ENCODE assay signal across 1 cellular context in genomic region chr6:43499028-43499815, GRCh38.
TF ChIP-seq lines count a peak whose summit lies in the region.

No MANE protein-coding gene starts in this region.

TF ChIP-seq in HepG2, 621 proteins besides CTCF, POLR2A, EP300 and RAD21 (continued from another document and continues in another):
- TF ChIP-seq TFDP2 (CRISPR knock-in tag; IDR thresholded peaks at IDR 0.05) (no peak), ZNF572 (CRISPR knock-in tag; IDR thresholded peaks at IDR 0.05) (peak; percentile 1; the same call in 1 of the 2 replicates), SMARCC2 (IDR thresholded peaks at IDR 0.05) (no peak), TEF (CRISPR knock-in tag; IDR thresholded peaks at IDR 0.05) (no peak), TFE3 (CRISPR knock-in tag; IDR thresholded peaks at IDR 0.05) (no peak), ZNF709 (CRISPR knock-in tag; IDR thresholded peaks at IDR 0.05) (no peak), ZBTB21 (CRISPR knock-in tag; IDR thresholded peaks at IDR 0.05) (no peak), MEF2D (CRISPR knock-in tag; IDR thresholded peaks at IDR 0.05) (0 out of 2 replicates have a peak, but pooled peaks have one; percentile 33), PATZ1 (CRISPR knock-in tag; IDR thresholded peaks at IDR 0.05) (no peak), CBX2 (IDR thresholded peaks at IDR 0.05; ENCODE audit: low read depth, low read length) (no peak), CBX2 (CRISPR knock-in tag; IDR thresholded peaks at IDR 0.05; ENCODE audit: low read depth) (no peak), MXI1 (IDR thresholded peaks at IDR 0.05; ENCODE audit: borderline replicate concordance, low read depth, low read length) (no peak), ZNF644 (CRISPR knock-in tag; IDR thresholded peaks at IDR 0.05; ENCODE audit: low read depth) (no peak), ZNF124 (CRISPR knock-in tag; IDR thresholded peaks at IDR 0.05) (no peak), RELA (CRISPR knock-in tag; IDR thresholded peaks at IDR 0.05) (no peak), ZNF781 (CRISPR knock-in tag; IDR thresholded peaks at IDR 0.05; ENCODE audit: borderline replicate concordance, not compliant biosample characterization) (no peak), SKIL (CRISPR knock-in tag; IDR thresholded peaks at IDR 0.05; ENCODE audit: borderline replicate concordance) (no peak), ZNF543 (CRISPR knock-in tag; IDR thresholded peaks at IDR 0.05) (no peak), HNRNPK (IDR thresholded peaks at IDR 0.05; ENCODE audit: low read depth, low read length, poor library complexity, severe bottlenecking) (no peak), KMT2A (CRISPR knock-in tag; IDR thresholded peaks at IDR 0.05) (no peak), ZNF761 (CRISPR knock-in tag; conservative IDR thresholded peaks at IDR 0.05) (no peak), KLF9 (CRISPR knock-in tag; IDR thresholded peaks at IDR 0.05; ENCODE audit: low read depth) (no peak), ZNF362 (CRISPR knock-in tag; IDR thresholded peaks at IDR 0.05; ENCODE audit: borderline replicate concordance) (no peak), REPIN1 (CRISPR knock-in tag; IDR thresholded peaks at IDR 0.05; ENCODE audit: borderline replicate concordance, low read depth) (no peak), IKZF1 (IDR thresholded peaks at IDR 0.05) (no peak), ZNF121 (CRISPR knock-in tag; IDR thresholded peaks at IDR 0.05) (no peak), ZNF430 (CRISPR knock-in tag; IDR thresholded peaks at IDR 0.05) (no peak), ZBTB26 (CRISPR knock-in tag; IDR thresholded peaks at IDR 0.05; ENCODE audit: borderline replicate concordance) (no peak), KDM5A (IDR thresholded peaks at IDR 0.05; ENCODE audit: borderline replicate concordance, low read length) (no peak), ZSCAN30 (CRISPR knock-in tag; IDR thresholded peaks at IDR 0.05) (no peak), RARG (CRISPR knock-in tag; IDR thresholded peaks at IDR 0.05; ENCODE audit: low read depth) (no peak), PAX8 (CRISPR knock-in tag; IDR thresholded peaks at IDR 0.05; ENCODE audit: borderline replicate concordance) (no peak), CHCHD3 (CRISPR knock-in tag; IDR thresholded peaks at IDR 0.05) (no peak), HDAC2 (CRISPR knock-in tag; IDR thresholded peaks at IDR 0.05) (no peak; the same call in 1 of the 2 replicates), PRMT3 (CRISPR knock-in tag; IDR thresholded peaks at IDR 0.05; ENCODE audit: borderline replicate concordance, low read depth) (no peak), ZNF329 (CRISPR knock-in tag; IDR thresholded peaks at IDR 0.05; ENCODE audit: low read depth) (no peak), HOXD1 (CRISPR knock-in tag; IDR thresholded peaks at IDR 0.05) (no peak), GMEB2 (CRISPR knock-in tag; IDR thresholded peaks at IDR 0.05; ENCODE audit: low read depth) (no peak), AKNA (CRISPR knock-in tag; IDR thresholded peaks at IDR 0.05; ENCODE audit: borderline replicate concordance) (no peak), ZNF34 (CRISPR knock-in tag; IDR thresholded peaks at IDR 0.05; ENCODE audit: borderline replicate concordance) (no peak), ZSCAN20 (CRISPR knock-in tag; IDR thresholded peaks at IDR 0.05; ENCODE audit: borderline replicate concordance) (no peak), REXO4 (CRISPR knock-in tag; IDR thresholded peaks at IDR 0.05; ENCODE audit: borderline replicate concordance) (no peak), YEATS4 (CRISPR knock-in tag; IDR thresholded peaks at IDR 0.05; ENCODE audit: borderline replicate concordance) (no peak), ZBTB49 (CRISPR knock-in tag; IDR thresholded peaks at IDR 0.05; ENCODE audit: borderline replicate concordance) (no peak), YY1 (IDR thresholded peaks at IDR 0.05; ENCODE audit: insufficient read depth, insufficient replicate concordance, low read depth, low read length) (no peak), ZNF12 (CRISPR knock-in tag; IDR thresholded peaks at IDR 0.05) (no peak), ZNF552 (CRISPR knock-in tag; IDR thresholded peaks at IDR 0.05; ENCODE audit: borderline replicate concordance) (no peak)
